Comparison of ENCODE assay signal across 10 cellular contexts in genomic region chr10:83603708-83604107, GRCh38.
A peak's percentile ranks its signal among the peaks of the same experiment; 100 is the strongest.
DNase-seq lines count a peak whose midpoint lies in the region; ATAC-seq and TF ChIP-seq lines count a peak whose summit lies in the region.
"Had no signal": no experiment of that assay in that cellular context is flagged by ENCODE, and none has a peak within 500 bp of the region (broad histone marks: within the 10 kb centered on the region; RNA-seq: fewer than 3 reads in every experiment).

No MANE protein-coding gene starts in this region.

- CTCF ChIA-PET in GM10248 (lab: Yijun Ruan, JAX) = interaction anchor here (1.2 to 1.9 kb wide), 7 partner anchors 8 to 63 kb away, joined by 3 to 6 read pairs (median 3); no protein-coding TSS in a partner anchor

- H3K27ac ChIP-seq in left lung = no peak overlapping the region
- H3K27ac ChIP-seq: gastrocnemius medialis, SJSA1 had no signal

- no peak overlapping the region for H3K4me3 ChIP-seq in left lung
- H3K4me3 ChIP-seq: gastrocnemius medialis, SJSA1 had no signal

- ATAC-seq in GM19324 (IDR thresholded peaks at IDR 0.05; ENCODE audit: low FRiP score, unreplicated experiment) (peak; percentile 78), HG02973 (IDR thresholded peaks at IDR 0.05; ENCODE audit: unreplicated experiment) (peak; percentile 98), left lung (no peak), left colon (no peak)
- ATAC-seq: gastrocnemius medialis had no signal

- TF ChIP-seq CTCF in GM10248 (IDR thresholded peaks at IDR 0.05; ENCODE audit: control extremely low read depth, extremely low read depth, low read depth, missing control alignments) = no peak
- TF ChIP-seq CTCF in left lung (IDR thresholded peaks at IDR 0.05) = no peak

- H3K36me3 ChIP-seq in left lung = no peaks in the 10 kb centered on the region
- H3K36me3 ChIP-seq: gastrocnemius medialis, SJSA1 had no signal

- H3K4me1 ChIP-seq in left lung = no peaks in the 10 kb centered on the region
- H3K4me1 ChIP-seq: gastrocnemius medialis had no signal

- DNase-seq in GM10248 (ENCODE audit: extremely low spot score) (peak; percentile 17), SW480 (ENCODE audit: low spot score) (peak; percentile 16), KG1 (lab: John Stamatoyannopoulos, UW) (no peak), left lung (no peak), G401 (ENCODE audit: low spot score) (no peak), left colon (no peak)
- DNase-seq: gastrocnemius medialis had no signal

- POLR2A ChIA-PET in GM10248 (lab: Yijun Ruan, JAX) = interaction anchor here (0.6 to 1.0 kb wide), 2 partner anchors 64 to 65 kb away, joined by 3 read pairs; no protein-coding TSS in a partner anchor

- intact Hi-C loops in left lung (cut with DNase I) = no loop called here
- intact Hi-C loops in left colon (cut with DNase I, micrococcal nuclease) = no loop called here

- no peaks in the 10 kb centered on the region for H3K27me3 ChIP-seq in left lung
- H3K27me3 ChIP-seq: gastrocnemius medialis, SJSA1 had no signal

- no peaks in the 10 kb centered on the region for H3K9me3 ChIP-seq in left lung
- H3K9me3 ChIP-seq: gastrocnemius medialis, SJSA1 had no signal

- in situ Hi-C loops in G401 (cut with HindIII; ENCODE audit: low sequenced_read_pairs) = no loop called here

Comparison
In these comparisons a context has a peak if more than half of its experiments do, and no peak if none do; other contexts are left out.
1. DNase-seq: peak in GM10248 (single experiment) and SW480 (single experiment); none in KG1 (single experiment), left lung (0 of 2), G401 (single experiment) and left colon (0 of 2).
2. ATAC-seq: peak in GM19324 (single experiment) and HG02973 (single experiment); none in left lung (single experiment) and left colon (single experiment).